In the genomic region with DNA sequence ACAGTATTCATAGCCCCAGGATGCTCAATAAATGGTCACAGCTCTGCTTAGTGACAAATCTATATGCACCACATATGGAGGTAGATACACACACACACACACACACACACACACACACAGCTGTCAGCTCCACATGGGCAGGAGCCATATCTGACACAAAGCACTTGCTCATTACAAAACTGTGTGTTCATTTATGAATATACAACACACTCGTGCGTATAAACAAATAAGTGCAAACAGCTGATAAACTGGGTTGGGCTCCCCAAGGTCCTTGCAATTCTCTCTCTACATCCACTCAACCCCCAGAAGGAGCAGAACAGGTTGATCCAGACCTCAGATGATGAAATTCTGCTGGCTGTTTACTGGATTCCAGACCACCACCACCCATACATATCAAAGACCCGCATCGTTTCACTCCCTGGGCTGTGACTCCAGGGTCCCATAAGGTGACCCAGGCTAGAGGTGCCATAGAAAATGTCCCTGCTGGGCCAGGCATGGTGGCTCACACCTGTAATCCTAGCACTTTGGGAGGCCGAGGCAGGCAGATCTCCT, we compare ENCODE assay signal across 11 cellular contexts.
"Had no signal": no experiment of that assay in that cellular context is flagged by ENCODE, and none has a peak within 500 bp of the region (broad histone marks: within the 10 kb centered on the region; RNA-seq: fewer than 3 reads in every experiment).

No MANE protein-coding gene starts in this region.

- H3K4me3 ChIP-seq: breast epithelium, pancreas had no signal

- H3K9me3 ChIP-seq: breast epithelium, pancreas had no signal

- H3K27me3 ChIP-seq: breast epithelium, pancreas had no signal

- H3K36me3 ChIP-seq: breast epithelium, pancreas had no signal

- DNase-seq: activated CD4-positive, alpha-beta T cell treated with anti-CD3 and anti-CD28 coated beads, Interleukin-2, amount 50 U/mL, for 48 hours; activated gamma-delta T cell treated with Interleukin-2 at 50 U/mL for 16 hours; activated naive CD8-positive, alpha-beta T cell treated with anti-CD3 and anti-CD28 coated beads for 36 hours; activated T-cell treated with anti-CD3 and anti-CD28 coated beads, Interleukin-2, amount 50 U/mL, for 72 hours; foreskin melanocyte; islet precursor cell; pancreas; right cardiac atrium had no signal

- H3K27ac ChIP-seq: pancreas had no signal

- H3K4me1 ChIP-seq: breast epithelium, pancreas had no signal

- ATAC-seq: activated CD4-positive, CD25-positive, alpha-beta regulatory T cell treated with anti-CD3 and anti-CD28 coated beads, Interleukin-2, amount 50 U/mL, for 24 hours; activated T-cell treated with anti-CD3 and anti-CD28 coated beads, Interleukin-2, amount 50 U/mL, for 72 hours; stimulated activated effector memory CD8-positive, alpha-beta T cell treated with anti-CD3 and anti-CD28 coated beads, Interleukin-12 subunit alpha, Interleukin-12 subunit beta, amount 100 ng/mL, for 72 hours had no signal
